ENCODE assay signal across 12 cellular contexts in the genomic region with DNA sequence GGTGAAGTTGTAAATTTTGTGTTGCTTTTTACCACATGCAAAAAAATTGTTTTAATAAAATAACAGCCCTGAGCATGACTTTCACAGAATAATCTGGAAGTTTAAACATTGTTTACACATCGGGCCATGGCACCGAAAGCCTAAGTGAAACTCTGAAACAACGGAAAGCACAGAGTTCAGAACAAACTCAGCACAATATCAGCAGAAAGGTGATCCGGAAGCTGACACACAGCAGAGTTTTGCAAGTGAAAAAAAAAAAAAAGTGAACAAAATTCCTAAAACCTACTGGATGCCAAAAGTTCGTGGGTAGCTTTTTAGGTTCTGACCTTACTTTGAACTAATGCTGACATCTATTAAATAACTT. TPM values are rescaled to one million over a fixed set of nuclear protein-coding genes. Genes with fewer than 3 reads are reported as not detected.
DNase-seq lines count a peak whose midpoint lies in the region; ATAC-seq and TF ChIP-seq lines count a peak whose summit lies in the region.
"Had no signal": no experiment of that assay in that cellular context is flagged by ENCODE, and none has a peak within 500 bp of the region (broad histone marks: within the 10 kb centered on the region; RNA-seq: fewer than 3 reads in every experiment).

No MANE protein-coding gene starts in this region.

- H3K4me3 Mint-ChIP-seq in activated CD4-positive, alpha-beta T cell treated with anti-CD3 and anti-CD28 coated beads for 36 hours = peak overlapping the region; percentile 71
- H3K4me3 Mint-ChIP-seq in activated T-helper 17 cell treated with anti-CD3 and anti-CD28 coated beads, Interleukin-2, amount 50 U/mL, for 72 hours = peak overlapping the region; percentile 84
- H3K4me3 Mint-ChIP-seq in nephron progenitor cell = no peak overlapping the region

- H3K27ac Mint-ChIP-seq in activated CD4-positive, alpha-beta T cell treated with anti-CD3 and anti-CD28 coated beads for 36 hours = peak overlapping the region; percentile 94
- peak overlapping the region; percentile 94 for H3K27ac Mint-ChIP-seq in activated T-helper 17 cell treated with anti-CD3 and anti-CD28 coated beads, Interleukin-2, amount 50 U/mL, for 72 hours
- peak overlapping the region; percentile 75 for H3K27ac Mint-ChIP-seq in nephron progenitor cell

- H3K9me3 Mint-ChIP-seq in activated CD4-positive, alpha-beta T cell treated with anti-CD3 and anti-CD28 coated beads for 36 hours (ENCODE audit: low read depth) = peaks cover 3% of the 10 kb centered on the region
- H3K9me3 Mint-ChIP-seq in activated T-helper 17 cell treated with anti-CD3 and anti-CD28 coated beads, Interleukin-2, amount 50 U/mL, for 72 hours = peaks cover 5% of the 10 kb centered on the region
- peaks cover 9% of the 10 kb centered on the region for H3K9me3 Mint-ChIP-seq in nephron progenitor cell

- POLR2A ChIA-PET in activated CD4-positive, alpha-beta T cell treated with anti-CD3 and anti-CD28 coated beads for 36 hours (lab: Charles Lee) = interaction anchor here (1.0 to 1.5 kb wide), 2 partner anchors 54 to 56 kb away, joined by 3 to 8 read pairs; no protein-coding TSS in a partner anchor
- POLR2A ChIA-PET in RWPE1 (lab: Yijun Ruan, JAX; ENCODE audit: low non-redundant PET) = no interaction called here

- intact Hi-C loops in activated CD4-positive, alpha-beta T cell treated with anti-CD3 and anti-CD28 coated beads for 36 hours (cut with DNase I, micrococcal nuclease) = loop anchor here (1.0 to 2.0 kb wide), 4 partner anchors 32 to 55 kb away; no protein-coding TSS in a partner anchor

- H3K27ac ChIP-seq in RWPE1 = no peak overlapping the region

- DNase-seq in activated CD4-positive, alpha-beta T cell treated with anti-CD3 and anti-CD28 coated beads for 36 hours = peak; percentile 49
- DNase-seq in activated CD4-positive, alpha-beta T cell treated with anti-CD3 and anti-CD28 coated beads, Interleukin-2, amount 50 U/mL, for 4 hours = no peak
- DNase-seq in nephron progenitor cell (no peak), activated gamma-delta T cell (lab: John Stamatoyannopoulos, UW) (no peak), RWPE1 (ENCODE audit: low spot score) (no peak), pons (ENCODE audit: low spot score) (no peak)
- DNase-seq: GOT3, NCI-H345, posterior cingulate gyrus had no signal

- no peaks in the 10 kb centered on the region for H3K27me3 Mint-ChIP-seq in activated CD4-positive, alpha-beta T cell treated with anti-CD3 and anti-CD28 coated beads for 36 hours
- no peaks in the 10 kb centered on the region for H3K27me3 Mint-ChIP-seq in activated T-helper 17 cell treated with anti-CD3 and anti-CD28 coated beads, Interleukin-2, amount 50 U/mL, for 72 hours
- H3K27me3 Mint-ChIP-seq in nephron progenitor cell (ENCODE audit: low read depth, poor library complexity) = peaks cover 2% of the 10 kb centered on the region

- TF ChIP-seq CTCF in nephron progenitor cell (IDR thresholded peaks at IDR 0.05) = no peak
- no peak for TF ChIP-seq CTCF in RWPE1 (conservative IDR thresholded peaks at IDR 0.05; ENCODE audit: low read depth)

- peak; percentile 45 for ATAC-seq in activated CD4-positive, alpha-beta T cell treated with anti-CD3 and anti-CD28 coated beads for 36 hours
- peak; percentile 54 for ATAC-seq in HG02884 (IDR thresholded peaks at IDR 0.05; ENCODE audit: unreplicated experiment)
- peak; percentile 58 for ATAC-seq in activated T-helper 17 cell treated with anti-CD3 and anti-CD28 coated beads, Interleukin-2, amount 50 U/mL, for 72 hours (replicated peaks)

- CTCF ChIA-PET in activated CD4-positive, alpha-beta T cell treated with anti-CD3 and anti-CD28 coated beads for 36 hours (lab: Charles Lee) = interaction anchor here (0.6 to 2.1 kb wide), 11 partner anchors 12 to 539 kb away, joined by 3 to 8 read pairs (median 3); partner anchors contain the start of gene ELMO1
- CTCF ChIA-PET in RWPE1 (lab: Yijun Ruan, JAX) = no interaction called here

- peaks cover 12% of the 10 kb centered on the region for H3K36me3 Mint-ChIP-seq in activated CD4-positive, alpha-beta T cell treated with anti-CD3 and anti-CD28 coated beads for 36 hours (ENCODE audit: low read depth)
- H3K36me3 Mint-ChIP-seq in activated T-helper 17 cell treated with anti-CD3 and anti-CD28 coated beads, Interleukin-2, amount 50 U/mL, for 72 hours (ENCODE audit: low read depth) = peaks cover 5% of the 10 kb centered on the region
- peaks cover 5% of the 10 kb centered on the region for H3K36me3 Mint-ChIP-seq in nephron progenitor cell (ENCODE audit: low read depth)

- H3K4me1 Mint-ChIP-seq in activated CD4-positive, alpha-beta T cell treated with anti-CD3 and anti-CD28 coated beads for 36 hours = peaks cover 81% of the 10 kb centered on the region
- peaks cover 43% of the 10 kb centered on the region for H3K4me1 Mint-ChIP-seq in activated T-helper 17 cell treated with anti-CD3 and anti-CD28 coated beads, Interleukin-2, amount 50 U/mL, for 72 hours
- peaks cover 32% of the 10 kb centered on the region for H3K4me1 Mint-ChIP-seq in nephron progenitor cell

RNA-seq across cellular contexts. Expression of gene ELMO1, which starts 39.8 kb away (rescaled TPM):
- total RNA-seq in activated CD4-positive, alpha-beta T cell treated with anti-CD3 and anti-CD28 coated beads for 36 hours = 100 to 1,000 TPM in 1 of 2 experiments, 10 to 100 TPM in 1; 96.2 to 173 TPM
- total RNA-seq in activated T-helper 17 cell treated with anti-CD3 and anti-CD28 coated beads, Interleukin-2, amount 50 U/mL, for 72 hours = 100 to 1,000 TPM in 1 of 2 donors, 10 to 100 TPM in 1; 77.4 to 106 TPM
- total RNA-seq: A673 had no signal
